ENCODE assay signal across 11 cellular contexts in the genomic region with DNA sequence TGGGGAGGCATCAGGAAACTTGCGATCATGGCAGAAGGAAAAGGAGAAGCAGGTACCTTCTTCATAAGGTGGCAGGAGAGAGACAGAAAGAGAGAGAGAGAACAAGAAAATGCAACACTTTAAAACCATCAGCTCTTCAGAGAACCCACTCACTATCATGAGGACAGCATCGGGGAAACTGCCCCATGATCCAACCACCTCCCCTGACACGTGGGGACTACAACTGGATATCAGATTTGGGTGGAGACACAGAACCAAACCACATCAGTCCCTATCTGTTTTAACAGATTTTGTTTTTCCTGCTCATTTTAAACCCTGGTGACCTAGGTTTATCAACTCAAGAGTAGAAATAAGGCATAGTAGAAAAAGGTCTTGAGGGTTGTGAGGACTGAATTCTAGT.
"Had no signal": no experiment of that assay in that cellular context is flagged by ENCODE, and none has a peak within 500 bp of the region (broad histone marks: within the 10 kb centered on the region; RNA-seq: fewer than 3 reads in every experiment).

No MANE protein-coding gene starts in this region.

- DNase-seq: cortex of kidney; effector memory CD8-positive, alpha-beta T cell; mesendoderm; pancreas; right lobe of liver; small intestine; stimulated activated CD4-positive, alpha-beta T cell treated with anti-CD3 and anti-CD28 coated beads, Interleukin-15, amount 100 ng/mL, for 24 hours; stimulated activated CD4-positive, alpha-beta T cell treated with anti-CD3 and anti-CD28 coated beads, Interleukin-2, amount 100 ng/mL, for 48 hours; stimulated activated naive B cell treated with anti-CD40 and anti-IgM and Interleukin-4, amounts not matched to agents 10 μg/mL and 1 μg/mL and 100 μg/mL, for 72 hours; upper lobe of left lung had no signal

- ATAC-seq: effector memory CD8-positive, alpha-beta T cell; left lobe of liver; pancreas; right lobe of liver; stimulated activated naive B cell treated with anti-CD40 and anti-IgM and Interleukin-4, amounts not matched to agents 10 μg/mL and 1 μg/mL and 100 μg/mL, for 72 hours had no signal
